11 cellular contexts compared by ENCODE assay signal in the genomic region with DNA sequence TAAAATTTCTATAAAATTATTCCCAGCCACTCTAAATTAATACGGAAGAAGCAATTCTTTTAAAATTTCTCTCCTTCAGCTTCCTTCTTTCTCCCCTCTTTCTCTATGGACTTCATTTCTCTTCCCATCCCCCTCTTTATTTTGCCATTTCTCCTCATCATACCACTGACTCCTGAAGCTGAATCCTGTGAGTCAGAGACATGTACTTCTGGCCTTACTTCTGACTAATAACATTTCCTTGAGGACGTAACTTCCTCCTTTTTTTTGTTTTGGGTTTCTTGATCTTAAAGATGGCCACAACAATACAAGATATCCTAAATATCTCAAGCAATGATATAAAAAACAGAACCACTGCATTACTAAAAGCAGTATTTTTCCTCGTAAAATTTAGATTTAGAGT.
DNase-seq lines count a peak whose midpoint lies in the region; ATAC-seq and TF ChIP-seq lines count a peak whose summit lies in the region.
"Had no signal": no experiment of that assay in that cellular context is flagged by ENCODE, and none has a peak within 500 bp of the region (broad histone marks: within the 10 kb centered on the region; RNA-seq: fewer than 3 reads in every experiment).

No MANE protein-coding gene starts in this region.

- H3K4me3 ChIP-seq in AG09309 (ENCODE audit: control insufficient read depth, low read depth, low read length) (no peak overlapping the region), SK-N-SH (ENCODE audit: low read depth in 2 of 2, low read length in 1 of 2) (no peak overlapping the region), foreskin fibroblast (ENCODE audit: low read depth in 1 of 2, low read length in 2 of 2) (no peak overlapping the region), spleen (no peak overlapping the region)

- no peaks in the 10 kb centered on the region for H4K20me1 ChIP-seq in SK-N-SH (ENCODE audit: insufficient read depth)

- H3K36me3 ChIP-seq in SK-N-SH (replicated peaks in 1 of 2; ENCODE audit: control insufficient read depth in 1 of 2, insufficient read depth in 2 of 2, low read length in 1 of 2) (no peaks in the 10 kb centered on the region), spleen (no peaks in the 10 kb centered on the region)

- TF ChIP-seq CTCF in AG09309 (IDR thresholded peaks at IDR 0.05; ENCODE audit: control insufficient read depth, insufficient read depth, low read depth, low read length, missing control alignments), result no peak
- no peak for TF ChIP-seq CTCF in SK-N-SH (IDR thresholded peaks at IDR 0.05)
- TF ChIP-seq CTCF in foreskin fibroblast (IDR thresholded peaks at IDR 0.05; ENCODE audit: low read depth, low read length), result no peak
- TF ChIP-seq CTCF in spleen (IDR thresholded peaks at IDR 0.05 in 8 of 11, conservative IDR thresholded peaks at IDR 0.05 in 3 of 11), result no peak

- WGBS in SK-N-SH (ENCODE audit: low lambda C conversion rate), result 46% methylated on average over 3 of the region's 3 CpGs
- 59 to 75% (median 64%) methylated on average over 3 of the region's 3 CpGs for WGBS in spleen, 5 donors

- peak overlapping the region; percentile 88 for H2AFZ ChIP-seq in SK-N-SH (ENCODE audit: low read depth)

- intact Hi-C loops in spleen (cut with DNase I; ENCODE audit: low total_unique reads), result no loop called here

- no peak for TF ChIP-seq POLR2A in spleen (IDR thresholded peaks at IDR 0.05)

- H3K4me1 Mint-ChIP-seq in T-helper 2 cell treated with Interferon-gamma antibody and Interleukin-4, amounts not matched to agents 5 μg/mL and 100 μg/mL, for 36 hours (ENCODE audit: low read depth), result peaks cover 2% of the 10 kb centered on the region

- no peaks in the 10 kb centered on the region for H3K9me2 ChIP-seq in SK-N-SH

- no peak overlapping the region for H3K4me2 ChIP-seq in SK-N-SH

- H3K27me3 ChIP-seq in SK-N-SH (ENCODE audit: insufficient read depth) (no peaks in the 10 kb centered on the region), spleen (replicated peaks in 1 of 7) (no peaks in the 10 kb centered on the region)

- H3K9me3 Mint-ChIP-seq in T-helper 2 cell treated with Interferon-gamma antibody and Interleukin-4, amounts not matched to agents 5 μg/mL and 100 μg/mL, for 36 hours, result no peaks in the 10 kb centered on the region

- H3F3A ChIP-seq in SK-N-SH (replicated peaks; ENCODE audit: insufficient read depth), result no peaks in the 10 kb centered on the region

- H3K9me3 ChIP-seq in SK-N-SH (no peaks in the 10 kb centered on the region), spleen (no peaks in the 10 kb centered on the region)
- H3K9me3 ChIP-seq: Caco-2 had no signal

- TF ChIP-seq EP300 in SK-N-SH (IDR thresholded peaks at IDR 0.05; ENCODE audit: borderline replicate concordance in 1 of 2, low read depth in 1 of 2, low read length in 1 of 2), result no peak

- H3K27ac ChIP-seq in SK-N-SH (ENCODE audit: low read depth in 2 of 2, low read length in 1 of 2), result peak overlapping the region in 1 of 2 experiments; percentile 45; a peak in 2 of 4 replicates
- no peak overlapping the region for H3K27ac ChIP-seq in spleen

- H3K79me2 ChIP-seq in SK-N-SH (ENCODE audit: insufficient read depth), result no peaks in the 10 kb centered on the region

- POLR2A ChIA-PET in SK-N-SH (lab: Yijun Ruan, JAX), result no interaction called here

- H3K4me3 Mint-ChIP-seq in T-helper 2 cell treated with Interferon-gamma antibody and Interleukin-4, amounts not matched to agents 5 μg/mL and 100 μg/mL, for 36 hours, result no peak overlapping the region
- H3K4me3 Mint-ChIP-seq: nephron progenitor cell had no signal

- peaks cover 2% of the 10 kb centered on the region for H3K36me3 Mint-ChIP-seq in T-helper 2 cell treated with Interferon-gamma antibody and Interleukin-4, amounts not matched to agents 5 μg/mL and 100 μg/mL, for 36 hours (ENCODE audit: low read depth)

- CTCF ChIA-PET in SK-N-SH (lab: Yijun Ruan, JAX), result interaction anchor here (1.0 kb wide), 1 partner anchor 323 kb away, joined by 3 read pairs; no protein-coding TSS in a partner anchor

- H3K27me3 Mint-ChIP-seq in T-helper 2 cell treated with Interferon-gamma antibody and Interleukin-4, amounts not matched to agents 5 μg/mL and 100 μg/mL, for 36 hours (ENCODE audit: low read depth), result peaks cover 12% of the 10 kb centered on the region

- TF ChIP-seq RAD21 in SK-N-SH (IDR thresholded peaks at IDR 0.05; ENCODE audit: low read length), result no peak

- H3K4me1 ChIP-seq in SK-N-SH (ENCODE audit: control insufficient read depth in 1 of 2, insufficient read depth in 2 of 2, low read depth in 1 of 2, low read length in 1 of 2), result 0 out of 4 replicates have a peak, but pooled peaks cover 0 to 4% of the 10 kb centered on the region in 2 experiments
- no peaks in the 10 kb centered on the region for H3K4me1 ChIP-seq in spleen
- H3K4me1 ChIP-seq: Caco-2 had no signal

- H3K9ac ChIP-seq in SK-N-SH, result no peak overlapping the region

- no peak overlapping the region for H3K27ac Mint-ChIP-seq in T-helper 2 cell treated with Interferon-gamma antibody and Interleukin-4, amounts not matched to agents 5 μg/mL and 100 μg/mL, for 36 hours
- H3K27ac Mint-ChIP-seq: nephron progenitor cell had no signal

- DNase-seq in AG09309 (ENCODE audit: low read depth), result peak; percentile 45
- DNase-seq in SK-N-SH, result no peak
- DNase-seq in foreskin fibroblast, result peak; percentile 77 to 84
- no peak for DNase-seq in left lobe of liver (ENCODE audit: low spot score)
- DNase-seq in spleen, result no peak
- no peak for DNase-seq in T-helper 2 cell treated with Interferon-gamma antibody and Interleukin-4, amounts not matched to agents 5 μg/mL and 100 μg/mL, for 36 hours (ENCODE audit: low spot score)
- no peak for DNase-seq in retina
- DNase-seq: Caco-2; nephron progenitor cell; NK-92 treated with Interleukin-12 subunit alpha and Interleukin-12 subunit beta, amount 100 ng/mL, for 24 hours had no signal

- ATAC-seq in HG02884 (IDR thresholded peaks at IDR 0.05; ENCODE audit: unreplicated experiment) (peak; percentile 91), left lobe of liver (no peak)

TF ChIP-seq in SK-N-SH, 30 proteins besides CTCF, POLR2A, EP300 and RAD21:
- TF ChIP-seq TEAD4 (IDR thresholded peaks at IDR 0.05; ENCODE audit: borderline replicate concordance, insufficient read depth), result no peak
- TF ChIP-seq GATA2 (CRISPR knock-in tag; IDR thresholded peaks at IDR 0.05), result no peak
- peak; percentile 8; the same call in 1 of the 2 replicates for TF ChIP-seq TCF12 (IDR thresholded peaks at IDR 0.05)
- no peak for TF ChIP-seq RXRA (IDR thresholded peaks at IDR 0.05; ENCODE audit: borderline replicate concordance, low read depth)
- TF ChIP-seq, protein P1, sequence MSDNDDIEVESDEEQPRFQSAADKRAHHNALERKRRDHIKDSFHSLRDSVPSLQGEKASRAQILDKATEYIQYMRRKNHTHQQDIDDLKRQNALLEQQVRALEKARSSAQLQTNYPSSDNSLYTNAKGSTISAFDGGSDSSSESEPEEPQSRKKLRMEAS (IDR thresholded peaks at IDR 0.05; ENCODE audit: low read depth), result no peak
- TF ChIP-seq RFX5 (IDR thresholded peaks at IDR 0.05; ENCODE audit: low read length), result no peak
- no peak for TF ChIP-seq FOXJ3 (CRISPR knock-in tag; IDR thresholded peaks at IDR 0.05)
- TF ChIP-seq ELF1 (IDR thresholded peaks at IDR 0.05), result no peak
- TF ChIP-seq, protein P2, sequence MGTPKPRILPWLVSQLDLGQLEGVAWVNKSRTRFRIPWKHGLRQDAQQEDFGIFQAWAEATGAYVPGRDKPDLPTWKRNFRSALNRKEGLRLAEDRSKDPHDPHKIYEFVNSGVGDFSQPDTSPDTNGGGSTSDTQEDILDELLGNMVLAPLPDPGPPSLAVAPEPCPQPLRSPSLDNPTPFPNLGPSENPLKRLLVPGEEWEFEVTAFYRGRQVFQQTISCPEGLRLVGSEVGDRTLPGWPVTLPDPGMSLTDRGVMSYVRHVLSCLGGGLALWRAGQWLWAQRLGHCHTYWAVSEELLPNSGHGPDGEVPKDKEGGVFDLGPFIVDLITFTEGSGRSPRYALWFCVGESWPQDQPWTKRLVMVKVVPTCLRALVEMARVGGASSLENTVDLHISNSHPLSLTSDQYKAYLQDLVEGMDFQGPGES (IDR thresholded peaks at IDR 0.05; ENCODE audit: low read depth, low read length), result no peak
- TF ChIP-seq, protein P3, sequence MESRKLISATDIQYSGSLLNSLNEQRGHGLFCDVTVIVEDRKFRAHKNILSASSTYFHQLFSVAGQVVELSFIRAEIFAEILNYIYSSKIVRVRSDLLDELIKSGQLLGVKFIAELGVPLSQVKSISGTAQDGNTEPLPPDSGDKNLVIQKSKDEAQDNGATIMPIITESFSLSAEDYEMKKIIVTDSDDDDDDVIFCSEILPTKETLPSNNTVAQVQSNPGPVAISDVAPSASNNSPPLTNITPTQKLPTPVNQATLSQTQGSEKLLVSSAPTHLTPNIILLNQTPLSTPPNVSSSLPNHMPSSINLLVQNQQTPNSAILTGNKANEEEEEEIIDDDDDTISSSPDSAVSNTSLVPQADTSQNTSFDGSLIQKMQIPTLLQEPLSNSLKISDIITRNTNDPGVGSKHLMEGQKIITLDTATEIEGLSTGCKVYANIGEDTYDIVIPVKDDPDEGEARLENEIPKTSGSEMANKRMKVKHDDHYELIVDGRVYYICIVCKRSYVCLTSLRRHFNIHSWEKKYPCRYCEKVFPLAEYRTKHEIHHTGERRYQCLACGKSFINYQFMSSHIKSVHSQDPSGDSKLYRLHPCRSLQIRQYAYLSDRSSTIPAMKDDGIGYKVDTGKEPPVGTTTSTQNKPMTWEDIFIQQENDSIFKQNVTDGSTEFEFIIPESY (IDR thresholded peaks at IDR 0.05; ENCODE audit: borderline replicate concordance, low read depth), result no peak
- TF ChIP-seq FOSL2 (IDR thresholded peaks at IDR 0.05; ENCODE audit: borderline replicate concordance, low read depth), result peak; percentile 58; the same call in 1 of the 2 replicates
- no peak for TF ChIP-seq MEF2A (IDR thresholded peaks at IDR 0.05; ENCODE audit: borderline replicate concordance, low read depth)
- no peak for TF ChIP-seq POLR2AphosphoS5 (IDR thresholded peaks at IDR 0.05; ENCODE audit: low read depth, low read length)
- 0 out of 2 replicates have a peak, but pooled peaks have one; percentile 25 for TF ChIP-seq JUND (IDR thresholded peaks at IDR 0.05)
- TF ChIP-seq GABPA (IDR thresholded peaks at IDR 0.05; ENCODE audit: low read depth), result peak; percentile 46; the same call in 1 of the 2 replicates
- peak; percentile 46; the same call in 1 of the 2 replicates for TF ChIP-seq YY1 (IDR thresholded peaks at IDR 0.05; ENCODE audit: low read depth)

Comparison
In these comparisons a context has a peak if more than half of its experiments do, and no peak if none do; other contexts are left out.
1. DNase-seq: peak in AG09309 (single experiment) and foreskin fibroblast (2 of 2); none in SK-N-SH (single experiment), left lobe of liver (single experiment), spleen (single experiment), T-helper 2 cell treated with Interferon-gamma antibody and Interleukin-4, amounts not matched to agents 5 μg/mL and 100 μg/mL, for 36 hours (single experiment) and retina (single experiment).